ENCODE assay signal across 1 cellular context in genomic region chr3:42713747-42714146, GRCh38.
TF ChIP-seq lines count a peak whose summit lies in the region.

No MANE protein-coding gene starts in this region.

TF ChIP-seq in HepG2, 621 proteins besides CTCF, POLR2A, EP300 and RAD21:
- TF ChIP-seq, protein P1, sequence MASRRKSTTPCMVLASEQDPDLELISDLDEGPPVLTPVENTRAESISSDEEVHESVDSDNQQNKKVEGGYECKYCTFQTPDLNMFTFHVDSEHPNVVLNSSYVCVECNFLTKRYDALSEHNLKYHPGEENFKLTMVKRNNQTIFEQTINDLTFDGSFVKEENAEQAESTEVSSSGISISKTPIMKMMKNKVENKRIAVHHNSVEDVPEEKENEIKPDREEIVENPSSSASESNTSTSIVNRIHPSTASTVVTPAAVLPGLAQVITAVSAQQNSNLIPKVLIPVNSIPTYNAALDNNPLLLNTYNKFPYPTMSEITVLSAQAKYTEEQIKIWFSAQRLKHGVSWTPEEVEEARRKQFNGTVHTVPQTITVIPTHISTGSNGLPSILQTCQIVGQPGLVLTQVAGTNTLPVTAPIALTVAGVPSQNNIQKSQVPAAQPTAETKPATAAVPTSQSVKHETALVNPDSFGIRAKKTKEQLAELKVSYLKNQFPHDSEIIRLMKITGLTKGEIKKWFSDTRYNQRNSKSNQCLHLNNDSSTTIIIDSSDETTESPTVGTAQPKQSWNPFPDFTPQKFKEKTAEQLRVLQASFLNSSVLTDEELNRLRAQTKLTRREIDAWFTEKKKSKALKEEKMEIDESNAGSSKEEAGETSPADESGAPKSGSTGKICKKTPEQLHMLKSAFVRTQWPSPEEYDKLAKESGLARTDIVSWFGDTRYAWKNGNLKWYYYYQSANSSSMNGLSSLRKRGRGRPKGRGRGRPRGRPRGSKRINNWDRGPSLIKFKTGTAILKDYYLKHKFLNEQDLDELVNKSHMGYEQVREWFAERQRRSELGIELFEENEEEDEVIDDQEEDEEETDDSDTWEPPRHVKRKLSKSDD (CRISPR knock-in tag; IDR thresholded peaks at IDR 0.05; ENCODE audit: low read depth) = no peak
- TF ChIP-seq JUN (CRISPR knock-in tag; IDR thresholded peaks at IDR 0.05) (no peak), ZFY (CRISPR knock-in tag; IDR thresholded peaks at IDR 0.05) (no peak), SP1 (IDR thresholded peaks at IDR 0.05) (no peak), SP1 (CRISPR knock-in tag; IDR thresholded peaks at IDR 0.05) (no peak), SNAI1 (CRISPR knock-in tag; IDR thresholded peaks at IDR 0.05; ENCODE audit: borderline replicate concordance) (no peak), CCAR2 (optimal IDR thresholded peaks at IDR 0.05; ENCODE audit: low read depth, low read length) (no peak), AKNA (CRISPR knock-in tag; IDR thresholded peaks at IDR 0.05; ENCODE audit: borderline replicate concordance) (no peak), ZKSCAN5 (CRISPR knock-in tag; IDR thresholded peaks at IDR 0.05) (no peak), SSRP1 (CRISPR knock-in tag; IDR thresholded peaks at IDR 0.05) (no peak), ZNF800 (CRISPR knock-in tag; IDR thresholded peaks at IDR 0.05) (no peak), PRDM10 (CRISPR knock-in tag; IDR thresholded peaks at IDR 0.05; ENCODE audit: low read depth) (no peak), CENPT (CRISPR knock-in tag; IDR thresholded peaks at IDR 0.05; ENCODE audit: low read depth) (no peak)
- TF ChIP-seq, protein P2, sequence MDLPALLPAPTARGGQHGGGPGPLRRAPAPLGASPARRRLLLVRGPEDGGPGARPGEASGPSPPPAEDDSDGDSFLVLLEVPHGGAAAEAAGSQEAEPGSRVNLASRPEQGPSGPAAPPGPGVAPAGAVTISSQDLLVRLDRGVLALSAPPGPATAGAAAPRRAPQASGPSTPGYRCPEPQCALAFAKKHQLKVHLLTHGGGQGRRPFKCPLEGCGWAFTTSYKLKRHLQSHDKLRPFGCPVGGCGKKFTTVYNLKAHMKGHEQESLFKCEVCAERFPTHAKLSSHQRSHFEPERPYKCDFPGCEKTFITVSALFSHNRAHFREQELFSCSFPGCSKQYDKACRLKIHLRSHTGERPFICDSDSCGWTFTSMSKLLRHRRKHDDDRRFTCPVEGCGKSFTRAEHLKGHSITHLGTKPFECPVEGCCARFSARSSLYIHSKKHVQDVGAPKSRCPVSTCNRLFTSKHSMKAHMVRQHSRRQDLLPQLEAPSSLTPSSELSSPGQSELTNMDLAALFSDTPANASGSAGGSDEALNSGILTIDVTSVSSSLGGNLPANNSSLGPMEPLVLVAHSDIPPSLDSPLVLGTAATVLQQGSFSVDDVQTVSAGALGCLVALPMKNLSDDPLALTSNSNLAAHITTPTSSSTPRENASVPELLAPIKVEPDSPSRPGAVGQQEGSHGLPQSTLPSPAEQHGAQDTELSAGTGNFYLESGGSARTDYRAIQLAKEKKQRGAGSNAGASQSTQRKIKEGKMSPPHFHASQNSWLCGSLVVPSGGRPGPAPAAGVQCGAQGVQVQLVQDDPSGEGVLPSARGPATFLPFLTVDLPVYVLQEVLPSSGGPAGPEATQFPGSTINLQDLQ (CRISPR knock-in tag; IDR thresholded peaks at IDR 0.05) = no peak
TF ChIP-seq in HepG2: peak in this region for 0.
